ENCODE assay signal across 8 cellular contexts in genomic region chr20:34825530-34826362, GRCh38.
DNase-seq lines count a peak whose midpoint lies in the region; ATAC-seq lines count a peak whose summit lies in the region.

Gene NCOA6 (minus strand): TSS chr20:34825651. CDS start chr20:34782355, 43,296 bp downstream.

- peak; percentile 47 for DNase-seq in 8988T
- DNase-seq in NCI-H2227 treated with DMSO at 0.1 percent for 48 hours (lab: John Stamatoyannopoulos, UW), result peak; percentile 72
- DNase-seq in activated CD4-positive, CD25-positive, alpha-beta regulatory T cell treated with anti-CD3 and anti-CD28 coated beads, Interleukin-2, amount 50 U/mL, for 16 hours (ENCODE audit: low read depth, low spot score), result peak; percentile 65
- DNase-seq in central memory CD4-positive, alpha-beta T cell, result peak; percentile 69
- DNase-seq in islet precursor cell, result peak; percentile 84
- peak; percentile 93 for DNase-seq in stimulated activated CD4-positive, alpha-beta T cell treated with anti-CD3 and anti-CD28 coated beads, Interleukin-12 subunit alpha, Interleukin-12 subunit beta, amount 100 ng/mL, for 4 hours

- peak; percentile 27 for ATAC-seq in GM18861 (IDR thresholded peaks at IDR 0.05; ENCODE audit: unreplicated experiment)
- ATAC-seq in HG03135 (IDR thresholded peaks at IDR 0.05; ENCODE audit: unreplicated experiment), result peak; percentile 50

Comparison
In these comparisons a context has a peak if more than half of its experiments do, and no peak if none do; other contexts are left out.
1. Peak in every context shown above with its lines: DNase-seq and ATAC-seq.